Comparison of ENCODE assay signal across 33 cellular contexts in the genomic region with DNA sequence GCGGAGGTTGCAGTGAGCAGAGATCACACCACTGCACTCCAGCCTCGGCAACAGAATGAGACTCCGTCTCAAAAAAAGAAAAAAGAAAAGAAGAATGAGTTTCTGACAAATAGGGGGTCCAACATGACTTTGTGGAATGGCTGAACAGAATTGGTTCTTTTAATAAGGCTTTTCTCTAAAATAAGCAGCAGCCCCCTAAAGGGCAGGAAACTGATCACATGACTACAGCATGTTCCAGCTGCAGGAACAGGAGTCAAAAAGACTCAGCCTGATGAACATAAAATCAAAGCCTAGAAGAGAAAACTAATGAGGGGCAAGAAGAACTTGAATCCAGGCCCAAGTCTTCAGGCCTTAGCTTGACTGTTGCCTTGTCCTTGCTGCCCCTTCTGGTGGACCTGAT.
"Had no signal": no experiment of that assay in that cellular context is flagged by ENCODE, and none has a peak within 500 bp of the region (broad histone marks: within the 10 kb centered on the region; RNA-seq: fewer than 3 reads in every experiment).

No MANE protein-coding gene starts in this region.

- H3K27me3 ChIP-seq: adrenal gland, body of pancreas, brain microvascular endothelial cell, breast epithelium, cardiac muscle cell had no signal

- H3K9me3 ChIP-seq: adrenal gland, body of pancreas, breast epithelium had no signal

- H3K36me3 ChIP-seq: adrenal gland, brain microvascular endothelial cell, breast epithelium, cardiac muscle cell had no signal

- H3K4me1 ChIP-seq: adrenal gland, body of pancreas, breast epithelium had no signal

- DNase-seq: activated effector memory CD4-positive, alpha-beta T cell treated with anti-CD3 and anti-CD28 coated beads, Interleukin-2, amount 50 U/mL, for 16 hours; activated effector memory CD4-positive, alpha-beta T cell treated with Interleukin-2 at 50 U/mL for 16 hours; activated gamma-delta T cell; activated gamma-delta T cell treated with Interleukin-2 at 50 U/mL for 16 hours; activated naive CD4-positive, alpha-beta T cell; activated naive CD4-positive, alpha-beta T cell treated with anti-CD3 and anti-CD28 coated beads for 36 hours; activated naive CD4-positive, alpha-beta T cell treated with anti-CD3 and anti-CD28 coated beads, Interleukin-2, amount 10 ng/mL, durations not matched to agents 7 days and 5 days; activated naive CD4-positive, alpha-beta T cell treated with anti-CD3 and anti-CD28 coated beads, Interleukin-2, amount 50 U/mL, for 16 hours; activated naive CD4-positive, alpha-beta T cell treated with Interleukin-2 at 50 U/mL for 16 hours; activated naive CD8-positive, alpha-beta T cell treated with anti-CD3 and anti-CD28 coated beads for 36 hours; activated naive CD8-positive, alpha-beta T cell treated with anti-CD3 and anti-CD28 coated beads, Interleukin-2, amount 10 ng/mL, durations not matched to agents 7 days and 5 days; activated naive CD8-positive, alpha-beta T cell treated with anti-CD3 and anti-CD28 coated beads, Interleukin-2, amount 50 U/mL, for 24 hours; activated T-cell treated with anti-CD3 and anti-CD28 coated beads, Interleukin-2, amount 50 U/mL, for 1 hour; activated T-cell treated with anti-CD3 and anti-CD28 coated beads, Interleukin-2, amount 50 U/mL, for 24 hours; activated T-cell treated with anti-CD3 and anti-CD28 coated beads, Interleukin-2, amount 50 U/mL, for 4 hours; activated T-cell treated with anti-CD3 and anti-CD28 coated beads, Interleukin-2, amount 50 U/mL, for 48 hours; activated T-cell treated with anti-CD3 and anti-CD28 coated beads, Interleukin-2, amount 50 U/mL, for 72 hours; adrenal gland; amniotic stem cell; amygdala; anterior cingulate cortex; aorta; body of pancreas; brain microvascular endothelial cell; caudate nucleus; central memory CD4-positive, alpha-beta T cell; cerebellar nuclear complex had no signal

- FAIRE-seq: astrocyte, bronchial epithelial cell had no signal

- H3K4me3 ChIP-seq: adrenal gland, body of pancreas, breast epithelium, cardiac muscle cell had no signal

- ATAC-seq: activated naive CD4-positive, alpha-beta T cell treated with anti-CD3 and anti-CD28 coated beads, Interleukin-2, amount 50 U/mL, for 72 hours; activated naive CD8-positive, alpha-beta T cell treated with anti-CD3 and anti-CD28 coated beads, Interleukin-2, amount 50 U/mL, for 24 hours; activated T-cell treated with anti-CD3 and anti-CD28 coated beads, Interleukin-2, amount 50 U/mL, for 4 hours; activated T-cell treated with anti-CD3 and anti-CD28 coated beads, Interleukin-2, amount 50 U/mL, for 72 hours; activated T-helper 17 cell treated with anti-CD3 and anti-CD28 coated beads, Interleukin-2, amount 50 U/mL, for 72 hours; body of pancreas had no signal

- H3K27ac ChIP-seq: adrenal gland, body of pancreas, brain microvascular endothelial cell, breast epithelium, cardiac muscle cell had no signal
